In genomic region chr17:21539146-21539545, GRCh38 we compare ENCODE assay signal across 1 cellular context.
TF ChIP-seq lines count a peak whose summit lies in the region.

No MANE protein-coding gene starts in this region.

TF ChIP-seq in HepG2, 621 proteins besides CTCF, POLR2A, EP300 and RAD21 (continued from another document):
- no peak for TF ChIP-seq ZNF605 (CRISPR knock-in tag; IDR thresholded peaks at IDR 0.05)
- no peak for TF ChIP-seq EHMT2 (IDR thresholded peaks at IDR 0.05; ENCODE audit: borderline replicate concordance, low read depth, low read length)
- TF ChIP-seq ZNF788 (CRISPR knock-in tag; IDR thresholded peaks at IDR 0.05; ENCODE audit: borderline replicate concordance), result no peak
- no peak for TF ChIP-seq IRF1 (CRISPR knock-in tag; IDR thresholded peaks at IDR 0.05; ENCODE audit: low read depth)
- no peak for TF ChIP-seq ZBTB7B (CRISPR knock-in tag; IDR thresholded peaks at IDR 0.05)
- no peak for TF ChIP-seq ZNF350 (CRISPR knock-in tag; IDR thresholded peaks at IDR 0.05; ENCODE audit: borderline replicate concordance, low read depth)
- TF ChIP-seq RFX3 (CRISPR knock-in tag; IDR thresholded peaks at IDR 0.05), result no peak
- TF ChIP-seq ZNF614 (CRISPR knock-in tag; IDR thresholded peaks at IDR 0.05; ENCODE audit: borderline replicate concordance), result no peak
- TF ChIP-seq BRD4 (CRISPR knock-in tag; IDR thresholded peaks at IDR 0.05), result no peak
- TF ChIP-seq SAP130 (CRISPR knock-in tag; IDR thresholded peaks at IDR 0.05; ENCODE audit: low read depth), result no peak
